Comparison of ENCODE assay signal across 1 cellular context in the genomic region with DNA sequence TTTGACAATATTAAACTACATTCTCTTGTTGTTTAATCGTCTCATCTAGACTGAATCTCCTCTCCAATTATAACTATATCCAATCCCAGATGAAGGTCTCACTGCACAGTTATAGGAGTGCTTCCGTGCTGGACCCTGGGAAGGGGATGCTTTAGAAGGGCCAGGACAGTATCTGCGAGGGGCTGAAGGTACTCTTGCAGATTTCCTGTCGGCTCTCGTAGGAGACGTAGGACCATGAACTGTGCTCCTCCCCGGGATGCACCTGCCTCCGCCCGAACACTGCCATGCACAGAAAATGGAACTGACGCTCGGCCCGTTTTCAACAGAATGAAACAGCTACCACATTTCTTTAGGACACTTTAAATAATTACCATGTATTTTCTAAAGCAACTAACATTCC.
A peak's percentile ranks its signal among the peaks of the same experiment; 100 is the strongest.
TF ChIP-seq lines count a peak whose summit lies in the region.

No MANE protein-coding gene starts in this region.

TF ChIP-seq in HepG2, 621 proteins besides CTCF, POLR2A, EP300 and RAD21:
- TF ChIP-seq, protein P1, sequence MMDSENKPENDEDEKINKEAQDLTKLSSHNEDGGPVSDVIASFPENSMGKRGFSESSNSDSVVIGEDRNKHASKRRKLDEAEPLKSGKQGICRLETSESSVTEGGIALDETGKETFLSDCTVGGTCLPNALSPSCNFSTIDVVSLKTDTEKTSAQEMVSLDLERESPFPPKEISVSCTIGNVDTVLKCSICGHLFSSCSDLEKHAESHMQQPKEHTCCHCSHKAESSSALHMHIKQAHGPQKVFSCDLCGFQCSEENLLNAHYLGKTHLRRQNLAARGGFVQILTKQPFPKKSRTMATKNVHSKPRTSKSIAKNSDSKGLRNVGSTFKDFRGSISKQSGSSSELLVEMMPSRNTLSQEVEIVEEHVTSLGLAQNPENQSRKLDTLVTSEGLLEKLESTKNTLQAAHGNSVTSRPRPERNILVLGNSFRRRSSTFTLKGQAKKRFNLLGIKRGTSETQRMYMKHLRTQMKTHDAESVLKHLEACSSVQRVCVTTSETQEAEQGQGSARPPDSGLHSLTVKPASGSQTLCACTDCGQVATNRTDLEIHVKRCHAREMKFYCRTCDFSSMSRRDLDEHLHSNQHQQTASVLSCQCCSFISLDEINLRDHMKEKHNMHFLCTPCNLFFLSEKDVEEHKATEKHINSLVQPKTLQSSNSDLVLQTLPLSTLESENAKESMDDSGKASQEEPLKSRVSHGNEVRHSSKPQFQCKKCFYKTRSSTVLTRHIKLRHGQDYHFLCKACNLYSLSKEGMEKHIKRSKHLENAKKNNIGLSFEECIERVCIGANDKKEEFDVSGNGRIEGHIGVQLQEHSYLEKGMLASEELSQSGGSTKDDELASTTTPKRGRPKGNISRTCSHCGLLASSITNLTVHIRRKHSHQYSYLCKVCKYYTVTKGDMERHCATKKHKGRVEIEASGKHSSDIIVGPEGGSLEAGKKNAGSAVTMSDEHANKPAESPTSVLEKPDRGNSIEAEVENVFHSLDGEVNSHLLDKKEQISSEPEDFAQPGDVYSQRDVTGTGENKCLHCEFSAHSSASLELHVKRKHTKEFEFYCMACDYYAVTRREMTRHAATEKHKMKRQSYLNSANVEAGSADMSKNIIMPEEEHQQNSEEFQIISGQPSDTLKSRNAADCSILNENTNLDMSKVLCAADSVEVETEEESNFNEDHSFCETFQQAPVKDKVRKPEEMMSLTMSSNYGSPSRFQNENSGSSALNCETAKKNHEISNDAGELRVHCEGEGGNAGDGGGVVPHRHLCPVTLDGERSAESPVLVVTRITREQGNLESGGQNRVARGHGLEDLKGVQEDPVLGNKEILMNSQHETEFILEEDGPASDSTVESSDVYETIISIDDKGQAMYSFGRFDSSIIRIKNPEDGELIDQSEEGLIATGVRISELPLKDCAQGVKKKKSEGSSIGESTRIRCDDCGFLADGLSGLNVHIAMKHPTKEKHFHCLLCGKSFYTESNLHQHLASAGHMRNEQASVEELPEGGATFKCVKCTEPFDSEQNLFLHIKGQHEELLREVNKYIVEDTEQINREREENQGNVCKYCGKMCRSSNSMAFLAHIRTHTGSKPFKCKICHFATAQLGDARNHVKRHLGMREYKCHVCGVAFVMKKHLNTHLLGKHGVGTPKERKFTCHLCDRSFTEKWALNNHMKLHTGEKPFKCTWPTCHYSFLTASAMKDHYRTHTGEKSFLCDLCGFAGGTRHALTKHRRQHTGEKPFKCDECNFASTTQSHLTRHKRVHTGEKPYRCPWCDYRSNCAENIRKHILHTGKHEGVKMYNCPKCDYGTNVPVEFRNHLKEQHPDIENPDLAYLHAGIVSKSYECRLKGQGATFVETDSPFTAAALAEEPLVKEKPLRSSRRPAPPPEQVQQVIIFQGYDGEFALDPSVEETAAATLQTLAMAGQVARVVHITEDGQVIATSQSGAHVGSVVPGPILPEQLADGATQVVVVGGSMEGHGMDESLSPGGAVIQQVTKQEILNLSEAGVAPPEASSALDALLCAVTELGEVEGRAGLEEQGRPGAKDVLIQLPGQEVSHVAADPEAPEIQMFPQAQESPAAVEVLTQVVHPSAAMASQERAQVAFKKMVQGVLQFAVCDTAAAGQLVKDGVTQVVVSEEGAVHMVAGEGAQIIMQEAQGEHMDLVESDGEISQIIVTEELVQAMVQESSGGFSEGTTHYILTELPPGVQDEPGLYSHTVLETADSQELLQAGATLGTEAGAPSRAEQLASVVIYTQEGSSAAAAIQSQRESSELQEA (CRISPR knock-in tag; IDR thresholded peaks at IDR 0.05; ENCODE audit: not compliant biosample characterization) = no peak
- no peak for TF ChIP-seq ZNF124 (CRISPR knock-in tag; IDR thresholded peaks at IDR 0.05)
- no peak for TF ChIP-seq TSC22D2 (CRISPR knock-in tag; IDR thresholded peaks at IDR 0.05; ENCODE audit: borderline replicate concordance)
- TF ChIP-seq KLF13 (CRISPR knock-in tag; IDR thresholded peaks at IDR 0.05) = no peak
- peak; percentile 38 for TF ChIP-seq RBM22 (optimal IDR thresholded peaks at IDR 0.05; ENCODE audit: low read length)
- TF ChIP-seq MTF2 (CRISPR knock-in tag; IDR thresholded peaks at IDR 0.05; ENCODE audit: borderline replicate concordance) = no peak
- TF ChIP-seq ZNF841 (CRISPR knock-in tag; IDR thresholded peaks at IDR 0.05; ENCODE audit: borderline replicate concordance) = no peak
- peak; percentile 42; the same call in 1 of the 2 replicates for TF ChIP-seq ZNF263 (CRISPR knock-in tag; IDR thresholded peaks at IDR 0.05)
- 0 out of 2 replicates have a peak, but pooled peaks have one; percentile 2 for TF ChIP-seq DMAP1 (CRISPR knock-in tag; IDR thresholded peaks at IDR 0.05)
- TF ChIP-seq ZNF274 (CRISPR knock-in tag; IDR thresholded peaks at IDR 0.05) = no peak
- no peak for TF ChIP-seq CEBPG (CRISPR knock-in tag; IDR thresholded peaks at IDR 0.05)
- TF ChIP-seq, protein P2, sequence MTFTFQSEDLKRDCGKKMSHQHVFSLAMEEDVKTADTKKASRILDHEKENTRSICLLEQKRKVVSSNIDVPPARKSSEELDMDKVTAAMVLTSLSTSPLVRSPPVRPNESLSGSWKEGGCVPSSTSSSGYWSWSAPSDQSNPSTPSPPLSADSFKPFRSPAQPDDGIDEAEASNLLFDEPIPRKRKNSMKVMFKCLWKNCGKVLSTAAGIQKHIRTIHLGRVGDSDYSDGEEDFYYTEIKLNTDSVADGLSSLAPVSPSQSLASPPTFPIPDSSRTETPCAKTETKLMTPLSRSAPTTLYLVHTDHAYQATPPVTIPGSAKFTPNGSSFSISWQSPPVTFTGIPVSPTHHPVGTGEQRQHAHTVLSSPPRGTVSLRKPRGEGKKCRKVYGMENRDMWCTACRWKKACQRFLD (CRISPR knock-in tag; IDR thresholded peaks at IDR 0.05; ENCODE audit: borderline replicate concordance) = no peak
- TF ChIP-seq NFKB2 (CRISPR knock-in tag; IDR thresholded peaks at IDR 0.05; ENCODE audit: borderline replicate concordance) = no peak
- TF ChIP-seq, protein P3, sequence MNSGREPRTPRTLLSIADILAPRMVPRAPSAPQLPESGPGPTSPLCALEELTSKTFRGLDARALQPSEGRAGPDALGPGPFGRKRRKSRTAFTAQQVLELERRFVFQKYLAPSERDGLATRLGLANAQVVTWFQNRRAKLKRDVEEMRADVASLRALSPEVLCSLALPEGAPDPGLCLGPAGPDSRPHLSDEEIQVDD (CRISPR knock-in tag; IDR thresholded peaks at IDR 0.05; ENCODE audit: borderline replicate concordance) = no peak
- 0 out of 2 replicates have a peak, but pooled peaks have one; percentile 4 for TF ChIP-seq KLF6 (CRISPR knock-in tag; IDR thresholded peaks at IDR 0.05)
- TF ChIP-seq, protein P4, sequence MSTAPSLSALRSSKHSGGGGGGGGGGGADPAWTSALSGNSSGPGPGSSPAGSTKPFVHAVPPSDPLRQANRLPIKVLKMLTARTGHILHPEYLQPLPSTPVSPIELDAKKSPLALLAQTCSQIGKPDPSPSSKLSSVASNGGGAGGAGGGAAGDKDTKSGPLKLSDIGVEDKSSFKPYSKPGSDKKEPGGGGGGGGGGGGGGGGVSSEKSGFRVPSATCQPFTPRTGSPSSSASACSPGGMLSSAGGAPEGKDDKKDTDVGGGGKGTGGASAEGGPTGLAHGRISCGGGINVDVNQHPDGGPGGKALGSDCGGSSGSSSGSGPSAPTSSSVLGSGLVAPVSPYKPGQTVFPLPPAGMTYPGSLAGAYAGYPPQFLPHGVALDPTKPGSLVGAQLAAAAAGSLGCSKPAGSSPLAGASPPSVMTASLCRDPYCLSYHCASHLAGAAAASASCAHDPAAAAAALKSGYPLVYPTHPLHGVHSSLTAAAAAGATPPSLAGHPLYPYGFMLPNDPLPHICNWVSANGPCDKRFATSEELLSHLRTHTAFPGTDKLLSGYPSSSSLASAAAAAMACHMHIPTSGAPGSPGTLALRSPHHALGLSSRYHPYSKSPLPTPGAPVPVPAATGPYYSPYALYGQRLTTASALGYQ (CRISPR knock-in tag; IDR thresholded peaks at IDR 0.05) = no peak
- no peak for TF ChIP-seq ZFP37 (CRISPR knock-in tag; IDR thresholded peaks at IDR 0.05; ENCODE audit: borderline replicate concordance)
